In the genomic region with DNA sequence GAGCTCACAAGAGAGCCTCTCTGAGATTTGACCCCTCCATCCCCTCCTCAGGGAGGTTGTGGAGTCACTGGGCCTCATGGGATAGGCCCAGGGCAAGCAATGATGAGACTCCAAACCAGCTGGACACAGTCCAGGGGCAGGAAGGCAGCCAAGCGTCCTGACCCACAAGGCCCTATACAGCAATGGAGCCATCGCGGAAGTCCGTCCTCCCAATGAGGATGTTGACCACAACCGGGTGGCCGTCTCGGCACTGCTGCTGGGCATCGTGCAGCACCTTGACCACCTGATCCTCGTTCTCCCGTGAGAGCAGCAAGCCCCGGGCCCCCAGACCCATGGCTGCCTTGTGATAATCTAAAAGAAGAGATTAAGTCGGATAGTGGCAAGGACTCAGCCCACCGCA, we compare ENCODE assay signal across 13 cellular contexts. TPM values are rescaled to one million over a fixed set of nuclear protein-coding genes. Genes with fewer than 3 reads are reported as not detected.
DNase-seq lines count a peak whose midpoint lies in the region; ATAC-seq and TF ChIP-seq lines count a peak whose summit lies in the region.
"Had no signal": no experiment of that assay in that cellular context is flagged by ENCODE, and none has a peak within 500 bp of the region (broad histone marks: within the 10 kb centered on the region; RNA-seq: fewer than 3 reads in every experiment).

No MANE protein-coding gene starts in this region.

- no peak overlapping the region for H3K4me3 Mint-ChIP-seq in chondrocyte (ENCODE audit: unreplicated experiment)

- H3K9me3 Mint-ChIP-seq in chondrocyte (ENCODE audit: low read depth) = no peaks in the 10 kb centered on the region

- peak overlapping the region in 9 of 10 donors; percentile 53 to 79 (median 65) for H3K27ac ChIP-seq in heart right ventricle

- H3K27me3 Mint-ChIP-seq in chondrocyte (ENCODE audit: low read depth) = no peaks in the 10 kb centered on the region

- H3K36me3 ChIP-seq in heart right ventricle = peaks cover 0 to 100% (median 75%) of the 10 kb centered on the region in 9 donors

- H3K4me3 ChIP-seq in heart right ventricle = no peak overlapping the region

- TF ChIP-seq CTCF in chondrocyte (IDR thresholded peaks at IDR 0.05) = no peak
- no peak for TF ChIP-seq CTCF in heart right ventricle (IDR thresholded peaks at IDR 0.05)

- ATAC-seq in heart right ventricle (peak; percentile 73 to 92 (median 82)), GM18909 (IDR thresholded peaks at IDR 0.05; ENCODE audit: poor library complexity, unreplicated experiment) (no peak)

- 23 to 27% methylated on average over 13 of the region's 13 CpGs for WGBS in heart right ventricle, 2 donors

- H3K4me1 ChIP-seq in heart right ventricle = peaks cover 10 to 33% (median 23%) of the 10 kb centered on the region in 9 donors

- DNase-seq in AG08396 (ENCODE audit: low spot score) (peak; percentile 75), chondrocyte (ENCODE audit: low spot score) (peak; percentile 91), heart right ventricle (peak; percentile 89 to 91), pons (ENCODE audit: low spot score) (peak; percentile 32), HuH-7.5 (ENCODE audit: low spot score) (no peak), NOMO-1 treated with dmso at 0.1 percent for 144 hours (lab: John Stamatoyannopoulos, UW; ENCODE audit: unreplicated experiment) (no peak)
- no peak for DNase-seq in activated CD8-positive, alpha-beta memory T cell treated with anti-CD3 and anti-CD28 coated beads for 24 hours
- DNase-seq: ACHN; NCI-H2081; SIG-M5; stimulated activated naive CD4-positive, alpha-beta T cell treated with Interleukin-2 at 50 U/mL for 16 hours had no signal

- no peaks in the 10 kb centered on the region for H3K9me3 ChIP-seq in heart right ventricle

- H3K27ac Mint-ChIP-seq in chondrocyte (ENCODE audit: unreplicated experiment) = peak overlapping the region; percentile 51

- no peaks in the 10 kb centered on the region for H3K27me3 ChIP-seq in heart right ventricle

- peaks cover 37% of the 10 kb centered on the region for H3K36me3 Mint-ChIP-seq in chondrocyte (ENCODE audit: low read depth)

- peaks cover 10% of the 10 kb centered on the region for H3K4me1 Mint-ChIP-seq in chondrocyte (ENCODE audit: low read depth)

- intact Hi-C loops in heart right ventricle (cut with DNase I) = loop anchor here in 1 of 10 donors (10.0 kb wide), 1 partner anchor 130 kb away; no protein-coding TSS in a partner anchor

RNA-seq across cellular contexts. Expression of a gene that starts 7.9 kb away (rescaled TPM):
- total RNA-seq in chondrocyte (49.3 to 98.0 TPM (median 96.3 TPM) in 3 replicates), heart right ventricle (10 to 100 TPM; 11.5 to 17.1 (median 13.1) TPM)
- 10 to 100 TPM in 1 of 2 donors, 1 to 10 TPM in 1; 9.4 to 12.9 TPM for polyA plus RNA-seq in heart right ventricle

RNA-seq across cellular contexts. Expression of a gene that starts 33.1 kb away (rescaled TPM):
- not detected in 3 replicates for total RNA-seq in chondrocyte
- total RNA-seq in heart right ventricle = not detected
- not detected for polyA plus RNA-seq in heart right ventricle
- total RNA-seq: Daoy had no signal

Comparison
In these comparisons a context has a peak if more than half of its experiments do, and no peak if none do; other contexts are left out.
1. DNase-seq: peak in AG08396 (single experiment), chondrocyte (single experiment), heart right ventricle (2 of 2) and pons (single experiment); none in HuH-7.5 (single experiment), NOMO-1 treated with dmso at 0.1 percent for 144 hours (single experiment) and activated CD8-positive, alpha-beta memory T cell treated with anti-CD3 and anti-CD28 coated beads for 24 hours (single experiment).